Comparison of ENCODE assay signal across 8 cellular contexts in the genomic region with DNA sequence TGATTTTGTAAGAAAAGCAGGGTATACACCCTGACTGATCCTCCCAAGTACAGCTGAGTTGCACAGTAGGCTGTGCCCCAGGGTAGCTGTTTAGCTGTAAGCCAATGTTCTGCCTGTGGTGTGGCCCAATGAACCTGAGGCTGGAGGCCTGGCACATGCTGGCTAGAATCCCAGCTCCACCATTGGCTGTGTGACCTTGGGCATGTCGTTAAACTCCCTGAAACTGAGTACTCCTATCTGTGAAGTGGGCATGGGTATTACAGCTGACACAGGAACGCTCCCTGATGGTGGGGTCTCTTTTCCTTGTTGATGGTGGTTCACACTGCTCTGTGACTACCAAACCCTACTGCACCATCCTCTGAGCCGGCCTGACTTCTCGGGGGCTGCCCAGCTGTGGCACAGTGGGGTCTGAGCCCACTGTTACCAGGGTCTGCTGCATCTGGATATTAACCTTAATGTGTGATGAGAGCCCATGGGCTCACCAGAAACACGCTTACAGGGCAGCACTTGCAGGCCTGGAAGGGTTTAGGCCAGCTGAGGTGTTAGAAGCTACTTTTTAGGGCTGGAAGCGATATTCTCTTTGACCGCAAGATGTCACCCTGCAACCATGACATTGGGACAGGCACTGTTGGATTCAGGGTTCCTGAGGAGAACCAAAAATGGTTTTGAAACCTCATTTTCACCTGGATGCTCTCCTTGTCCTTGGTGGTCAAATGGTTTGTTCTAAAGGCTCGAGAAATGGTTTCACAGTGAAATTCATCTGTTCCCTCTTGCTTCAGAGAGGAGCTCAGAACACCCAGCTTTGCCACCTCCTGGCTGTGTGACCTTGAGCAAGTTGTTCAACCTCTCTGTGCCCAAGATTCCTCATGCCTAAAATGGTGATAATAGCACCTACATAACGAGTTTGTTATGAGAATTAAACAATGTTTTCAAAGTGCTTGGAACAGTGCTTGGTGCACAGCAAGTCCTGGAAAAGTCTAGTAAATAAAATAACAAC. TPM values are rescaled to one million over a fixed set of nuclear protein-coding genes. Genes with fewer than 3 reads are reported as not detected.
DNase-seq lines count a peak whose midpoint lies in the region; ATAC-seq, FAIRE-seq and TF ChIP-seq lines count a peak whose summit lies in the region.

No MANE protein-coding gene starts in this region.

- TF ChIP-seq CTCF in fibroblast of pulmonary artery (IDR thresholded peaks at IDR 0.05; ENCODE audit: low read length, missing control alignments) (peak; percentile 88), neural cell (IDR thresholded peaks at IDR 0.05; ENCODE audit: poor library complexity, severe bottlenecking) (peak; percentile 95)

- H3K9me2 ChIP-seq in neural cell (ENCODE audit: insufficient read depth, low read length), result no peaks in the 10 kb centered on the region

- H3F3A ChIP-seq in neural cell (ENCODE audit: insufficient read depth, low read length, poor library complexity, severe bottlenecking), result no peaks in the 10 kb centered on the region

- no peak for TF ChIP-seq EP300 in neural cell (conservative IDR thresholded peaks at IDR 0.05; ENCODE audit: poor library complexity, severe bottlenecking)

- H3K27ac ChIP-seq in neural cell (ENCODE audit: low read length), result no peak overlapping the region

- peak; percentile 76 for FAIRE-seq in GM19239 (lab: Jason Lieb, UNC)

- TF ChIP-seq RAD21 in neural cell (conservative IDR thresholded peaks at IDR 0.05), result peak; percentile 96

- no peak for ATAC-seq in GM18520 (IDR thresholded peaks at IDR 0.05; ENCODE audit: unreplicated experiment)
- no peak for ATAC-seq in HG03469 (IDR thresholded peaks at IDR 0.05; ENCODE audit: unreplicated experiment)

- H3K4me1 Mint-ChIP-seq in activated T-cell treated with anti-CD3 and anti-CD28 coated beads, Interleukin-2, amount 50 U/mL, for 24 hours (ENCODE audit: low read depth), result peaks cover 3% of the 10 kb centered on the region

- DNase-seq in AG20443 (ENCODE audit: low spot score), result peak; percentile 74
- no peak for DNase-seq in GM19239 (ENCODE audit: insufficient read length, low spot score)
- peak; percentile 27 for DNase-seq in NCI-H82 treated with DMSO at 0.1 percent for 48 hours (lab: John Stamatoyannopoulos, UW; ENCODE audit: unreplicated experiment)
- peak; percentile 54 for DNase-seq in activated T-cell treated with anti-CD3 and anti-CD28 coated beads, Interleukin-2, amount 50 U/mL, for 24 hours
- DNase-seq in fibroblast of pulmonary artery (ENCODE audit: low read depth), result peak; percentile 76

- H3K9me3 Mint-ChIP-seq in activated T-cell treated with anti-CD3 and anti-CD28 coated beads, Interleukin-2, amount 50 U/mL, for 24 hours, result no peaks in the 10 kb centered on the region

- no peaks in the 10 kb centered on the region for H3K36me3 ChIP-seq in neural cell (ENCODE audit: insufficient read depth, low read length)

- H4K20me1 ChIP-seq in neural cell (ENCODE audit: insufficient read depth), result no peaks in the 10 kb centered on the region

- no peaks in the 10 kb centered on the region for H3K27me3 ChIP-seq in neural cell (ENCODE audit: insufficient read depth, low read depth, low read length)

- no peak overlapping the region for H2AFZ ChIP-seq in neural cell (ENCODE audit: low read depth, low read length)

- H3K4me2 ChIP-seq in neural cell (ENCODE audit: low read length), result no peak overlapping the region

- no peaks in the 10 kb centered on the region for H3K36me3 Mint-ChIP-seq in activated T-cell treated with anti-CD3 and anti-CD28 coated beads, Interleukin-2, amount 50 U/mL, for 24 hours (ENCODE audit: low read depth)

- no peaks in the 10 kb centered on the region for H3K9me3 ChIP-seq in neural cell (ENCODE audit: low read length)

- H3K79me2 ChIP-seq in neural cell (replicated peaks; ENCODE audit: insufficient read depth, low read length), result no peaks in the 10 kb centered on the region

- peaks cover 16% of the 10 kb centered on the region for H3K27me3 Mint-ChIP-seq in activated T-cell treated with anti-CD3 and anti-CD28 coated beads, Interleukin-2, amount 50 U/mL, for 24 hours

- no peak overlapping the region for H3K4me3 Mint-ChIP-seq in activated T-cell treated with anti-CD3 and anti-CD28 coated beads, Interleukin-2, amount 50 U/mL, for 24 hours

- H3K27ac Mint-ChIP-seq in activated T-cell treated with anti-CD3 and anti-CD28 coated beads, Interleukin-2, amount 50 U/mL, for 24 hours, result no peak overlapping the region

- H3K4me3 ChIP-seq in fibroblast of pulmonary artery (replicated peaks; ENCODE audit: low read depth, low read length), result no peak overlapping the region
- no peak overlapping the region for H3K4me3 ChIP-seq in neural cell (ENCODE audit: low read length)

- H3K9ac ChIP-seq in neural cell (ENCODE audit: low read length), result no peak overlapping the region

TF ChIP-seq in neural cell, 6 proteins besides CTCF, POLR2A, EP300 and RAD21:
- TF ChIP-seq EZH2 (IDR thresholded peaks at IDR 0.05; ENCODE audit: borderline replicate concordance, insufficient read depth, low read length, poor library complexity, severe bottlenecking), result no peak
- peak; percentile 96 for TF ChIP-seq SMC3 (conservative IDR thresholded peaks at IDR 0.05; ENCODE audit: poor library complexity)

RNA-seq across cellular contexts. Expression of gene GADD45G, which starts 6.8 kb away (rescaled TPM):
- 158 and 161 TPM in 2 replicates for polyA plus RNA-seq in neural cell
- 29.2 and 40.4 TPM in 2 replicates for polyA minus RNA-seq in neural cell
